9 cellular contexts compared by ENCODE assay signal in the genomic region with DNA sequence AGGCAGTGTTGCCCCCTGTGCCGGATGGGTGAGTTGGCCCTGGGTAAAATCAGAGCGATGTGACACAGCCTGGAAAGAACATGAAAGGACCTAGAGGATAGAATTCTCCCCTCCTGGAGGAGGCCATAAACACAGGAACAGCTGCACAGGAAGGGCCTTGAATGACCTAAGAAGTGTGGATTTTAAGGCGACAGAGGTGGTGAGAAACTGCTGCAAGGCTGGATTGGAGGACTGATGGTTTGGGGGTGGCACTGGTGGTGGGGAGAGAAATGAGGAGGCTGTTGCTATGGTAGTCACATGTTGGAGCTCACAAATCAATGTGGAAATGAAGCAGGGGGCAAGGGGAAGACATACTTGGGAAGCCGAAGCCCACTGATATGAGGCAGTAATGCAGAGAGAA. TPM values are rescaled to one million over a fixed set of nuclear protein-coding genes. Genes with fewer than 3 reads are reported as not detected.
A peak's percentile ranks its signal among the peaks of the same experiment; 100 is the strongest.
DNase-seq lines count a peak whose midpoint lies in the region; ATAC-seq and TF ChIP-seq lines count a peak whose summit lies in the region.
"Had no signal": no experiment of that assay in that cellular context is flagged by ENCODE, and none has a peak within 500 bp of the region (broad histone marks: within the 10 kb centered on the region; RNA-seq: fewer than 3 reads in every experiment).

No MANE protein-coding gene starts in this region.

- H3K4me3 ChIP-seq in GM23248 (peak overlapping the region; percentile 69), WERI-Rb-1 (ENCODE audit: low read depth, low read length) (peak overlapping the region; percentile 63), skin epidermis (peak overlapping the region in 2 of 7 experiments; percentile 30 to 31)

- peak overlapping the region; percentile 66 for H3K4me3 Mint-ChIP-seq in glutamatergic neuron (ENCODE audit: unreplicated experiment)

- H3K27ac ChIP-seq in GM23248 (peak overlapping the region; percentile 78), WERI-Rb-1 (peak overlapping the region; percentile 77; the same call in 1 of the 2 replicates), skin epidermis (peak overlapping the region in 19 of 21 experiments; percentile 67 to 93 (median 83))

- H3K79me2 ChIP-seq in GM23248 (ENCODE audit: insufficient read depth), result no peaks in the 10 kb centered on the region

- peaks cover 42% of the 10 kb centered on the region for H3F3A ChIP-seq in GM23248 (ENCODE audit: insufficient read depth)

- H3K27me3 ChIP-seq in GM23248 (replicated peaks; ENCODE audit: insufficient read depth) (no peaks in the 10 kb centered on the region), WERI-Rb-1 (ENCODE audit: insufficient read depth, low read depth, severe bottlenecking) (no peaks in the 10 kb centered on the region)

- in situ Hi-C loops in GM23248 (cut with MboI), result no loop called here
- in situ Hi-C loops in GM13977 (cut with MboI; ENCODE audit: low pct_unique_long_range_greater_than_20kb, low sequenced_read_pairs, unreplicated experiment), result loop anchor here (25.0 kb wide), 1 partner anchor 209 kb away; the partner anchor contains the start of gene SLC25A38

- 63 to 64% methylated on average over 4 of the region's 4 CpGs for WGBS in GM23248 (ENCODE audit: low coverage in 1 of 2, low lambda C conversion rate in 2 of 2, missing lambda C conversion rate in 2 of 2), 2 experiments

- H3K9me3 Mint-ChIP-seq in glutamatergic neuron (ENCODE audit: unreplicated experiment), result peaks cover 21% of the 10 kb centered on the region

- H3K36me3 ChIP-seq in GM23248 (ENCODE audit: low read depth) (no peaks in the 10 kb centered on the region), WERI-Rb-1 (no peaks in the 10 kb centered on the region)

- peak overlapping the region; percentile 74; the same call in 1 of the 2 replicates for H2AFZ ChIP-seq in GM23248

- H3K36me3 Mint-ChIP-seq in glutamatergic neuron (ENCODE audit: unreplicated experiment), result no peaks in the 10 kb centered on the region

- no peak for TF ChIP-seq CTCF in WERI-Rb-1 (IDR thresholded peaks at IDR 0.05; ENCODE audit: low read depth, low read length)
- TF ChIP-seq CTCF in glutamatergic neuron (IDR thresholded peaks at IDR 0.05; ENCODE audit: partially characterized antibody, unreplicated experiment), result no peak
- no peak for TF ChIP-seq CTCF in GM13977 (IDR thresholded peaks at IDR 0.05; ENCODE audit: extremely low read depth, insufficient read depth, missing control alignments)

- H3K9me2 ChIP-seq in GM23248 (ENCODE audit: insufficient read depth), result no peaks in the 10 kb centered on the region

- H3K4me1 Mint-ChIP-seq in glutamatergic neuron (ENCODE audit: low read depth, unreplicated experiment), result peaks cover 48% of the 10 kb centered on the region

- H3K27ac Mint-ChIP-seq in glutamatergic neuron (ENCODE audit: unreplicated experiment), result peak overlapping the region; percentile 59

- H3K4me1 ChIP-seq in GM23248 (ENCODE audit: insufficient read depth), result peaks cover 15% of the 10 kb centered on the region

- DNase-seq in GM23248 (peak; percentile 44), WERI-Rb-1 (no peak), glutamatergic neuron (no peak), GM13977 (ENCODE audit: low spot score) (no peak), DMS79 (lab: John Stamatoyannopoulos, UW) (no peak)

- peak overlapping the region; percentile 82 for H3K4me2 ChIP-seq in GM23248 (ENCODE audit: unreplicated experiment)

- H4K20me1 ChIP-seq in GM23248 (ENCODE audit: insufficient read depth), result no peaks in the 10 kb centered on the region

- no peaks in the 10 kb centered on the region for H3K9me3 ChIP-seq in GM23248 (ENCODE audit: low read depth)
- no peaks in the 10 kb centered on the region for H3K9me3 ChIP-seq in WERI-Rb-1 (ENCODE audit: severe bottlenecking)

- H3K27me3 Mint-ChIP-seq in glutamatergic neuron (ENCODE audit: unreplicated experiment), result peaks cover 25% of the 10 kb centered on the region

- H3K9ac ChIP-seq in GM23248, result peak overlapping the region; percentile 80

- ATAC-seq in HG03442 (IDR thresholded peaks at IDR 0.05; ENCODE audit: unreplicated experiment) (no peak), HG02970 (IDR thresholded peaks at IDR 0.05; ENCODE audit: low FRiP score, unreplicated experiment) (no peak)

RNA-seq across cellular contexts. Expression of gene XIRP1, which starts 13.8 kb away (rescaled TPM):
- total RNA-seq in GM23248 (2014; rRNA removed; shearing (Covaris generic)), result not detected in 2 replicates
- not detected in 2 replicates for polyA plus RNA-seq in GM23248 (2016; fragmentation: Nextera tagmentation; extraction: Ambion mirVana)
- total RNA-seq in glutamatergic neuron (ENCODE audit: unreplicated experiment), result 0.34 TPM
- total RNA-seq: dermis microvascular lymphatic vessel endothelial cell had no signal

RNA-seq across cellular contexts. Expression of gene CSRNP1, which starts 25.2 kb away (rescaled TPM):
- 22.5 and 23.1 TPM in 2 replicates for total RNA-seq in GM23248 (2014; rRNA removed; shearing (Covaris generic))
- 14.2 and 16.4 TPM in 2 replicates for polyA plus RNA-seq in GM23248 (2016; fragmentation: Nextera tagmentation; extraction: Ambion mirVana)
- 11.1 TPM for total RNA-seq in glutamatergic neuron (ENCODE audit: unreplicated experiment)
